10 cellular contexts compared by ENCODE assay signal in genomic region chr3:38829404-38829803, GRCh38. TPM values are rescaled to one million over a fixed set of nuclear protein-coding genes. Genes with fewer than 3 reads are reported as not detected.
DNase-seq lines count a peak whose midpoint lies in the region; FAIRE-seq and TF ChIP-seq lines count a peak whose summit lies in the region.
"Had no signal": no experiment of that assay in that cellular context is flagged by ENCODE, and none has a peak within 500 bp of the region (broad histone marks: within the 10 kb centered on the region; RNA-seq: fewer than 3 reads in every experiment).

No MANE protein-coding gene starts in this region.

- dilution Hi-C loops in endothelial cell of umbilical vein (cut with MboI; ENCODE audit: extremely low pct_ligation_motif_present, low sequenced_read_pairs), result no loop called here

- in situ Hi-C loops in ACHN (cut with HindIII; ENCODE audit: low pct_ligation_motif_present, low pct_unique_long_range_greater_than_20kb, low sequenced_read_pairs), result no loop called here

- H3K4me3 ChIP-seq in AG10803 (ENCODE audit: low read length) (no peak overlapping the region), endothelial cell of umbilical vein (replicated peaks in 1 of 3; ENCODE audit: insufficient read depth in 1 of 3, low read depth in 1 of 3, low read length in 3 of 3) (no peak overlapping the region), mesodermal cell (ENCODE audit: extremely low read depth, insufficient read depth, low read length, poor library complexity, severe bottlenecking) (no peak overlapping the region), vagina (no peak overlapping the region), esophagus squamous epithelium (no peak overlapping the region), H7 (ENCODE audit: insufficient read depth, low read depth, low read length) (no peak overlapping the region)

- TF ChIP-seq CTCF in AG10803 (conservative IDR thresholded peaks at IDR 0.05; ENCODE audit: low read length), result no peak
- no peak for TF ChIP-seq CTCF in endothelial cell of umbilical vein (IDR thresholded peaks at IDR 0.05; ENCODE audit: extremely low read depth in 1 of 2, insufficient read depth in 1 of 2, low read depth in 1 of 2, low read length in 2 of 2)
- no peak for TF ChIP-seq CTCF in vagina (IDR thresholded peaks at IDR 0.05)
- no peak for TF ChIP-seq CTCF in esophagus squamous epithelium (IDR thresholded peaks at IDR 0.05)

- TF ChIP-seq POLR2A in endothelial cell of umbilical vein (IDR thresholded peaks at IDR 0.05; ENCODE audit: low read depth, low read length) (no peak), vagina (IDR thresholded peaks at IDR 0.05) (no peak), esophagus squamous epithelium (IDR thresholded peaks at IDR 0.05) (no peak)

- H3K9me3 ChIP-seq in endothelial cell of umbilical vein (replicated peaks; ENCODE audit: control insufficient read depth, insufficient read depth, low read length), result no peaks in the 10 kb centered on the region
- H3K9me3 ChIP-seq in mesodermal cell (ENCODE audit: control insufficient read depth, low read length), result no peaks in the 10 kb centered on the region
- H3K9me3 ChIP-seq in vagina, result no peaks in the 10 kb centered on the region
- H3K9me3 ChIP-seq in esophagus squamous epithelium, result no peaks in the 10 kb centered on the region

- H3K9me1 ChIP-seq in endothelial cell of umbilical vein (replicated peaks; ENCODE audit: control insufficient read depth, extremely low read depth, insufficient read depth, low read length), result no peaks in the 10 kb centered on the region

- POLR2A ChIA-PET in endothelial cell of umbilical vein (lab: Charles Lee), result interaction anchor here (0.5 kb wide), 1 partner anchor 579 kb away, joined by 7 read pairs; no protein-coding TSS in a partner anchor

- FAIRE-seq in endothelial cell of umbilical vein (lab: Jason Lieb, UNC), result peak; percentile 96

- H3K79me2 ChIP-seq in endothelial cell of umbilical vein (ENCODE audit: control insufficient read depth, insufficient read depth, low read length), result no peaks in the 10 kb centered on the region

- intact Hi-C loops in endothelial cell of umbilical vein (cut with micrococcal nuclease), result loop anchor here (2.0 kb wide), 1 partner anchor 55 kb away; no protein-coding TSS in a partner anchor
- intact Hi-C loops in vagina (cut with DNase I), result no loop called here
- intact Hi-C loops in esophagus squamous epithelium (cut with DNase I), result no loop called here

- peak overlapping the region; percentile 20 for H3K4me2 ChIP-seq in endothelial cell of umbilical vein (ENCODE audit: insufficient read depth, low read length)

- DNase-seq in AG10803 (ENCODE audit: low read depth) (peak; percentile 79), LHCN-M2 (ENCODE audit: low read depth) (peak; percentile 75), endothelial cell of umbilical vein (ENCODE audit: low read depth, low spot score) (peak; percentile 73), vagina (ENCODE audit: extremely low spot score in 2 of 2) (no peak), ACHN (no peak), esophagus squamous epithelium (lab: John Stamatoyannopoulos, UW) (no peak), H7 (no peak)
- DNase-seq: DMS 273 treated with DMSO at 0.1 percent for 48 hours had no signal

- peak overlapping the region; percentile 81 for H2AFZ ChIP-seq in endothelial cell of umbilical vein (ENCODE audit: low read depth, low read length)

- CTCF ChIA-PET in endothelial cell of umbilical vein (lab: Charles Lee), result interaction anchor here (0.7 to 3.2 kb wide), 8 partner anchors 9 to 183 kb away, joined by 3 to 19 read pairs (median 4); no protein-coding TSS in a partner anchor

- no peaks in the 10 kb centered on the region for H3K27me3 ChIP-seq in endothelial cell of umbilical vein (ENCODE audit: control insufficient read depth in 2 of 2, insufficient read depth in 2 of 2, low read length in 2 of 2)
- no peaks in the 10 kb centered on the region for H3K27me3 ChIP-seq in vagina
- H3K27me3 ChIP-seq in esophagus squamous epithelium, result no peaks in the 10 kb centered on the region
- no peaks in the 10 kb centered on the region for H3K27me3 ChIP-seq in H7 (ENCODE audit: control insufficient read depth, insufficient read depth, low read length)

- no TSS peak for BruUV-seq in endothelial cell of umbilical vein (replicated peaks; lab: Mats Ljungman, UMichigan)

- peak overlapping the region; percentile 77 for H3K27ac ChIP-seq in endothelial cell of umbilical vein (ENCODE audit: insufficient read depth, low read depth, low read length)
- peak overlapping the region; percentile 84 for H3K27ac ChIP-seq in mesodermal cell (ENCODE audit: low read depth, low read length, severe bottlenecking)
- H3K27ac ChIP-seq in vagina, result no peak overlapping the region
- H3K27ac ChIP-seq in esophagus squamous epithelium, result peak overlapping the region in 1 of 4 donors; percentile 65

- H3K9ac ChIP-seq in endothelial cell of umbilical vein (replicated peaks; ENCODE audit: extremely low read depth, insufficient read depth, low read length), result peak overlapping the region; percentile 42

- H4K20me1 ChIP-seq in endothelial cell of umbilical vein (replicated peaks; ENCODE audit: control insufficient read depth, extremely low read depth, insufficient read depth, low read length), result no peaks in the 10 kb centered on the region

- 89 to 92% methylated on average over 2 to 3 of the region's 6 CpGs for WGBS in mesodermal cell (ENCODE audit: insufficient coverage in 2 of 2), 2 experiments
- WGBS in esophagus squamous epithelium, 2 donors, result 52 to 66% methylated on average over 4 of the region's 6 CpGs

- H3K4me1 ChIP-seq in endothelial cell of umbilical vein (ENCODE audit: control insufficient read depth, extremely low read depth, insufficient read depth, low read length), result peaks cover 27% of the 10 kb centered on the region
- peaks cover 28% of the 10 kb centered on the region for H3K4me1 ChIP-seq in mesodermal cell (ENCODE audit: control insufficient read depth, insufficient read depth, low read length, poor library complexity, severe bottlenecking)
- peaks cover 5% of the 10 kb centered on the region for H3K4me1 ChIP-seq in vagina
- peaks cover 0 to 4% (median 0%) of the 10 kb centered on the region in 3 donors for H3K4me1 ChIP-seq in esophagus squamous epithelium

- H3K36me3 ChIP-seq in endothelial cell of umbilical vein (ENCODE audit: control insufficient read depth in 2 of 2, extremely low read depth in 1 of 2, insufficient read depth in 2 of 2, low read length in 2 of 2) (no peaks in the 10 kb centered on the region), mesodermal cell (ENCODE audit: control insufficient read depth, insufficient read depth, low read length) (no peaks in the 10 kb centered on the region), vagina (no peaks in the 10 kb centered on the region), esophagus squamous epithelium (no peaks in the 10 kb centered on the region), H7 (replicated peaks; ENCODE audit: control insufficient read depth, insufficient read depth, low read length) (no peaks in the 10 kb centered on the region)

TF ChIP-seq in endothelial cell of umbilical vein, 7 proteins besides CTCF, POLR2A, EP300 and RAD21:
- TF ChIP-seq MAX (IDR thresholded peaks at IDR 0.05; ENCODE audit: insufficient read depth, insufficient read length) (no peak), MYC (IDR thresholded peaks at IDR 0.05; ENCODE audit: low read depth, low read length) (peak; percentile 2), GATA2 (IDR thresholded peaks at IDR 0.05; ENCODE audit: insufficient read depth, insufficient read length, low read depth, low read length) (peak; percentile 26), JUN (IDR thresholded peaks at IDR 0.05; ENCODE audit: borderline replicate concordance, insufficient read depth, insufficient read length, low read depth) (no peak), FOS (IDR thresholded peaks at IDR 0.05; ENCODE audit: borderline replicate concordance, insufficient read depth, low read length) (peak; percentile 78)

RNA-seq across cellular contexts. Expression of gene SCN10A, which starts 13.4 kb away (rescaled TPM):
- not detected in 2 replicates for total RNA-seq in LHCN-M2 (2014; rRNA removed)
- 0.01 TPM for polyA plus RNA-seq in LHCN-M2 (2012)
- 0.09 TPM in 1 of 2 replicates, not detected in the other for total RNA-seq in endothelial cell of umbilical vein
- polyA plus RNA-seq in endothelial cell of umbilical vein, result 0.07 and 0.08 TPM in 2 replicates
- polyA plus RNA-seq in endothelial cell of umbilical vein (2011; cell fraction: cytosol; rRNA removed), result 0.04 and 0.05 TPM in 2 replicates
- 0.13 and 0.15 TPM in 2 replicates for polyA plus RNA-seq in endothelial cell of umbilical vein (2011; cell fraction: nucleus; rRNA removed)
- 0.03 TPM in 1 of 2 replicates, not detected in the other for polyA plus RNA-seq in endothelial cell of umbilical vein (2012)
- polyA minus RNA-seq in endothelial cell of umbilical vein, result not detected in 2 replicates
- polyA minus RNA-seq in endothelial cell of umbilical vein (2011; cell fraction: cytosol; rRNA and poly(A)+ RNA removed), result not detected
- polyA minus RNA-seq in endothelial cell of umbilical vein (2011; cell fraction: nucleus; rRNA and poly(A)+ RNA removed), result 0.10 TPM in 1 of 2 replicates, not detected in the other
- polyA plus RNA-seq in mesodermal cell (2013, experiment 1 of 2), result not detected
- not detected for polyA plus RNA-seq in mesodermal cell (2013, experiment 2 of 2)
- total RNA-seq in vagina, result not detected
- total RNA-seq in esophagus squamous epithelium, result not detected
- total RNA-seq in H7 (2014; rRNA removed; shearing (Covaris generic)), result not detected in 2 replicates
- total RNA-seq: temporal lobe had no signal

Comparison
In these comparisons a context has a peak if more than half of its experiments do, and no peak if none do; other contexts are left out.
1. DNase-seq: peak in AG10803 (single experiment), LHCN-M2 (single experiment) and endothelial cell of umbilical vein (single experiment); none in vagina (0 of 2), ACHN (single experiment), esophagus squamous epithelium (single experiment) and H7 (single experiment).